In the genomic region with DNA sequence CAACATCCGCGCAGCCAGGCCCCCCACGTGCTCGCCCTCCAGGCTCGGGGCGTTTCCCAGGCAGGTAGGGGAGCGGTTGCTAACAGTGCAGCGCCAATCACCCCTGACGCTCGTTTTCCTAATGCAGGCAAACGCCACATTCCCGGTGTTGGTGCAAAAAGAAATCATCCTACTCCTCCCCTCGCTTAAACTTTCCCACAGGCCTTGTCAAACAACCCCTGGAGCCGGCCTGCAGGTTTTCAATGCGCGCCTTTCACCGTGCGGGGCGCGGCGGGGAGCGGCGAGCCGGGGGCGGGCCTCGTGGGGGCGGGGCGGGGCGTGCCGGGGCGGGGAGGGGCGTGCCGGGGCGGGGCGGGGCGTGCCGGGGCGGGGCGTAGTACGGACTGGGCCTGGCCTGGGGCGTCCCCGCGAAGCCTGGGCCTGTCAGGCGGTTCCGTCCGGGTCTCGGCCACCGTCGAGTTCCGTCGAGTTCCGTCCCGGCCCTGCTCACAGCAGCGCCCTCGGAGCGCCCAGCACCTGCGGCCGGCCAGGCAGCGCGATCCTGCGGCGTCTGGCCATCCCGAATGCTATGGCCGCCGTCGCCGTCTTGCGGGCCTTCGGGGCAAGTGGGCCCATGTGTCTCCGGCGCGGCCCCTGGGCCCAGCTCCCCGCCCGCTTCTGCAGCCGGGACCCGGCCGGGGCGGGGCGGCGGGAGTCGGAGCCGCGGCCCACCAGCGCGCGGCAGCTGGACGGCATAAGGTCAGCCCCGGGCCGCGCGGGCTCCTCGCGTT, we compare ENCODE assay signal across 8 cellular contexts. TPM values are rescaled to one million over a fixed set of nuclear protein-coding genes. Genes with fewer than 3 reads are reported as not detected.
DNase-seq lines count a peak whose midpoint lies in the region; ATAC-seq and TF ChIP-seq lines count a peak whose summit lies in the region.

A gene with protein sequence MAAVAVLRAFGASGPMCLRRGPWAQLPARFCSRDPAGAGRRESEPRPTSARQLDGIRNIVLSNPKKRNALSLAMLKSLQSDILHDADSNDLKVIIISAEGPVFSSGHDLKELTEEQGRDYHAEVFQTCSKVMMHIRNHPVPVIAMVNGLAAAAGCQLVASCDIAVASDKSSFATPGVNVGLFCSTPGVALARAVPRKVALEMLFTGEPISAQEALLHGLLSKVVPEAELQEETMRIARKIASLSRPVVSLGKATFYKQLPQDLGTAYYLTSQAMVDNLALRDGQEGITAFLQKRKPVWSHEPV (plus strand): TSS at position 374 of the 770 bp plus-strand sequence. CDS start 195 bp downstream, at position 569.

- H3K9me3 ChIP-seq in BE2C = no peaks in the 10 kb centered on the region; the same call in 1 of the 2 replicates
- H3K9me3 ChIP-seq in right lobe of liver = no peaks in the 10 kb centered on the region
- H3K9me3 ChIP-seq in PC-3 (ENCODE audit: low read length) = no peaks in the 10 kb centered on the region

- H3K79me2 ChIP-seq in PC-3 (ENCODE audit: low read length) = no peaks in the 10 kb centered on the region

- no peaks in the 10 kb centered on the region for H4K20me1 ChIP-seq in PC-3 (ENCODE audit: low read length)

- no TSS peak for BruUV-seq in PC-3 (replicated peaks; lab: Mats Ljungman, UMichigan)

- no peak within 1 kb of the TSS for H3K9ac ChIP-seq in PC-3 (ENCODE audit: low read length)

- H3K4me1 ChIP-seq in BE2C = no peaks in the 10 kb centered on the region
- peaks cover 0 to 29% (median 2%) of the 10 kb centered on the region in 4 donors for H3K4me1 ChIP-seq in right lobe of liver
- no peaks in the 10 kb centered on the region for H3K4me1 ChIP-seq in PC-3 (ENCODE audit: insufficient read depth, low read length)

- no peak within 1 kb of the TSS for H2AFZ ChIP-seq in PC-3 (ENCODE audit: low read length)

- POLR2A ChIA-PET in PC-3 (lab: Charles Lee; ENCODE audit: unreplicated experiment) = no interaction called here

- H3K27ac ChIP-seq in right lobe of liver = peak within 1 kb of the TSS; percentile 74 to 93 (median 89)
- H3K27ac ChIP-seq in PC-3 (ENCODE audit: low read length) = no peak within 1 kb of the TSS

- ATAC-seq in HG03439 (IDR thresholded peaks at IDR 0.05; ENCODE audit: unreplicated experiment) (peak; percentile 73), right lobe of liver (peak; percentile 78 to 86 (median 82)), PC-3 (no peak)

- no peak for TF ChIP-seq CTCF in BE2C (IDR thresholded peaks at IDR 0.05; ENCODE audit: low read depth, low read length)
- TF ChIP-seq CTCF in right lobe of liver (IDR thresholded peaks at IDR 0.05) = no peak
- TF ChIP-seq CTCF in PC-3 (conservative IDR thresholded peaks at IDR 0.05; ENCODE audit: low read depth, low read length) = no peak

- no peaks in the 10 kb centered on the region for H3F3A ChIP-seq in PC-3 (ENCODE audit: low read length, unreplicated experiment)

- H3K27me3 ChIP-seq in BE2C (no peaks in the 10 kb centered on the region), right lobe of liver (no peaks in the 10 kb centered on the region), PC-3 (ENCODE audit: low read length) (no peaks in the 10 kb centered on the region)

- CTCF ChIA-PET in PC-3 (lab: Charles Lee) = no interaction called here

- H3K4me3 ChIP-seq in BE2C (ENCODE audit: low read depth, low read length) = peak within 1 kb of the TSS; percentile 48
- peak within 1 kb of the TSS; percentile 66 to 94 (median 89) for H3K4me3 ChIP-seq in right lobe of liver
- no peak within 1 kb of the TSS for H3K4me3 ChIP-seq in PC-3 (ENCODE audit: low read length)

- intact Hi-C loops in right lobe of liver (cut with DNase I) (no loop called here), PC-3 (cut with micrococcal nuclease) (no loop called here)

- peak; percentile 61 for TF ChIP-seq POLR2A in GM19099 (IDR thresholded peaks at IDR 0.05; ENCODE audit: extremely low read depth, insufficient read length, low read depth)
- peak; percentile 64 for TF ChIP-seq POLR2A in right lobe of liver (IDR thresholded peaks at IDR 0.05)

- H3K36me3 ChIP-seq in BE2C = no peaks in the 10 kb centered on the region
- no peaks in the 10 kb centered on the region for H3K36me3 ChIP-seq in right lobe of liver
- H3K36me3 ChIP-seq in PC-3 (ENCODE audit: low read depth, low read length) = no peaks in the 10 kb centered on the region

- DNase-seq in BE2C (peak; percentile 32), dermis microvascular lymphatic vessel endothelial cell (ENCODE audit: low read depth in 2 of 2) (peak in 1 of 2 donors; percentile 55), right lobe of liver (peak; percentile 86 to 92 (median 89)), PC-3 (no peak)
- DNase-seq in activated CD4-positive, alpha-beta T cell treated with anti-CD3 and anti-CD28 coated beads for 4 hours = peak; percentile 30 to 46
- DNase-seq in stimulated activated CD8-positive, alpha-beta memory T cell treated with anti-CD3 and anti-CD28 coated beads, Interleukin-12 subunit alpha, Interleukin-12 subunit beta, amount 100 ng/mL, for 1 hour (ENCODE audit: low read depth) = peak; percentile 15

- no peak within 1 kb of the TSS for H3K4me2 ChIP-seq in PC-3 (ENCODE audit: low read length)

- no peaks in the 10 kb centered on the region for H3K9me2 ChIP-seq in PC-3 (replicated peaks; ENCODE audit: low read length)

- WGBS in right lobe of liver (ENCODE audit: insufficient coverage, low coverage, low lambda C conversion rate, missing lambda C conversion rate) = 24% methylated on average over 7 of the region's 93 CpGs

RNA-seq across cellular contexts. Expression of the gene that starts here (rescaled TPM):
- 2.4 TPM for polyA plus RNA-seq in BE2C (2012; ENCODE audit: insufficient read depth, insufficient read length, low read depth)
- total RNA-seq in dermis microvascular lymphatic vessel endothelial cell (16.7 and 17.3 TPM in 2 replicates), right lobe of liver (100 to 1,000 TPM in 5 of 6 experiments, 10 to 100 TPM in 1; 85.0 to 304 (median 130) TPM), PC-3 (2014; rRNA removed) (not detected in 2 replicates)

Comparison
In these comparisons a context has a peak if more than half of its experiments do, and no peak if none do; other contexts are left out.
1. RNA of the gene that starts here (total RNA-seq): 85.0 to 304 TPM in right lobe of liver and 16.7 to 17.3 TPM in dermis microvascular lymphatic vessel endothelial cell; not detected in PC-3; every median in the first group is over 10 times any median in the second.